In the genomic region with DNA sequence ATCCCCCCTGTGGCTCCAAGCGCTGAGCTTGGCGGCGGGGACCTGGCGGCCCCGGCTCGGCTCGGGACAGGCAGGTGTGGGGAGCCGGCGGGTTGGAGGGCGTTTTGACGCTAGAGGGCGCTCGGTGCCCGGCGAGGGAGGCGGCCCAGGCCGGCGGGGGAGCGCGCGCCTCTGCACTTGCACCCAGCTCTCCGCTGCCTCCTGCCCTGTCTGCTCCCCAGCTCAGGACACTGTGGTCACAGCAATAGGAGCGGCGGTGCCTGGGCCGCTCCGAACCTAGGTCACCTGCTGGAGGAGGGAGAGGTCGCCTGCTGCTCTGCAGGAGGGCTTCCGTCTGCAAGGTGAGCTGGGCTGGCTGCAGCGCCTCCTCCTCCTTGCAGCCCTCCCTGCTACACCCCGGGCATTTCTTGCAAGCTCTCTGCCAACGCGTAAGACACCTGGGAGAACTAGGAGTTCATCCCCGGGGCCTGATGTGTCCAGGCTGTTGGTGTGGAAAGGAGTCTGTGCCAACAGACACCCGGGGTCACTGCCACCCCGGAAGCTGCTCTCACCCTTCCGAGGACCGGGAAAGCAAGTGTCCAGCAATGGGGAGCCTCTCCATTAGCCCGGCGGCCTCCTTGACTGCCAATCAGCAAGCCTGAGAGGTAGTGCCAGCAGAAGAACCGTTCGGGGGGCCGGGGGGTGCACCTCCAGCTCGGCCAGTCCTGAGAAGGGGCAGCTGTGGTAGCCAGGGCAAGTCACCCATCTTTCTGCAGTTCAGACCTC, we compare ENCODE assay signal across 8 cellular contexts.
A peak's percentile ranks its signal among the peaks of the same experiment; 100 is the strongest.
DNase-seq lines count a peak whose midpoint lies in the region; ATAC-seq and TF ChIP-seq lines count a peak whose summit lies in the region.

No MANE protein-coding gene starts in this region.

- peaks cover 12% of the 10 kb centered on the region for H3K9me3 ChIP-seq in HUES6 (ENCODE audit: control insufficient read depth, insufficient read depth, low read depth, low read length)
- H3K9me3 ChIP-seq in Karpas-422 (ENCODE audit: low read length) = no peaks in the 10 kb centered on the region; the same call in 1 of the 2 replicates

- no peaks in the 10 kb centered on the region; the same call in 1 of the 2 replicates for H3K4me1 ChIP-seq in HUES6 (ENCODE audit: control insufficient read depth, insufficient read depth, low read length)
- H3K4me1 ChIP-seq in Karpas-422 (ENCODE audit: low read length) = no peaks in the 10 kb centered on the region

- H2AFZ ChIP-seq in Karpas-422 (ENCODE audit: low read length) = no peak overlapping the region

- H3K27ac ChIP-seq in HUES6 (ENCODE audit: low read depth, low read length) = no peak overlapping the region
- no peak overlapping the region for H3K27ac ChIP-seq in Karpas-422 (ENCODE audit: low read length)

- peak overlapping the region; percentile 71 for H3K4me3 ChIP-seq in HUES6 (ENCODE audit: low read depth, low read length)
- no peak overlapping the region for H3K4me3 ChIP-seq in fibroblast of mammary gland (ENCODE audit: control insufficient read depth, low read depth, low read length)
- no peak overlapping the region for H3K4me3 ChIP-seq in Karpas-422 (ENCODE audit: low read length)

- no peaks in the 10 kb centered on the region for H3K36me3 ChIP-seq in HUES6 (ENCODE audit: control insufficient read depth, insufficient read depth, low read length)
- no peaks in the 10 kb centered on the region for H3K36me3 ChIP-seq in Karpas-422 (ENCODE audit: insufficient read depth, low read length)

- no peaks in the 10 kb centered on the region for H3K9me2 ChIP-seq in Karpas-422 (replicated peaks; ENCODE audit: insufficient read depth, low read length)

- peaks cover 23% of the 10 kb centered on the region for H3K27me3 Mint-ChIP-seq in WTC11 (ENCODE audit: low read depth)
- H3K27me3 Mint-ChIP-seq in neural crest cell (ENCODE audit: low read depth) = peaks cover 48% of the 10 kb centered on the region

- no peaks in the 10 kb centered on the region for H3K79me2 ChIP-seq in Karpas-422 (ENCODE audit: low read length)

- no peaks in the 10 kb centered on the region for H4K20me1 ChIP-seq in Karpas-422 (ENCODE audit: insufficient read depth, low read depth, low read length)

- H3K27me3 ChIP-seq in HUES6 (ENCODE audit: control insufficient read depth, insufficient read depth, low read length) (peaks cover 26% of the 10 kb centered on the region), Karpas-422 (ENCODE audit: low read length) (no peaks in the 10 kb centered on the region)

- H3K36me3 Mint-ChIP-seq in WTC11 (peaks cover 16% of the 10 kb centered on the region), neural crest cell (ENCODE audit: low read depth) (peaks cover 3% of the 10 kb centered on the region)

- POLR2A ChIA-PET in WTC11 (lab: Charles Lee) = interaction anchor here (0.5 to 0.7 kb wide), 4 partner anchors 219 to 644 kb away, joined by 3 to 5 read pairs (median 3); no protein-coding TSS in a partner anchor

- H3K9me3 Mint-ChIP-seq in WTC11 (peaks cover 42% of the 10 kb centered on the region), neural crest cell (peaks cover 14% of the 10 kb centered on the region)

- no peak overlapping the region for H3K27ac Mint-ChIP-seq in WTC11
- H3K27ac Mint-ChIP-seq in neural crest cell (ENCODE audit: unreplicated experiment) = no peak overlapping the region

- CTCF ChIA-PET in WTC11 (lab: Charles Lee) = interaction anchor here (0.6 to 2.4 kb wide), 87 partner anchors 8 to 1057 kb away, joined by 3 to 40 read pairs (median 4); no protein-coding TSS in a partner anchor

- peak; percentile 95 for ATAC-seq in WTC11
- no peak for ATAC-seq in GM19324 (IDR thresholded peaks at IDR 0.05; ENCODE audit: low FRiP score, unreplicated experiment)

- H3K4me3 Mint-ChIP-seq in WTC11 = peak overlapping the region; percentile 58
- no peak overlapping the region for H3K4me3 Mint-ChIP-seq in neural crest cell

- no peak overlapping the region for H3K4me2 ChIP-seq in Karpas-422 (ENCODE audit: low read depth, low read length, poor library complexity, severe bottlenecking)

- DNase-seq in DMS 273 treated with DMSO at 0.1 percent for 48 hours (lab: John Stamatoyannopoulos, UW) = peak; percentile 38
- DNase-seq in WTC11 (ENCODE audit: low spot score) = peak; percentile 93
- no peak for DNase-seq in fibroblast of mammary gland (ENCODE audit: low read depth)
- DNase-seq in neural crest cell (ENCODE audit: low read depth, low spot score) = peak; percentile 88
- no peak for DNase-seq in NCI-H2196 treated with DMSO at 0.1 percent for 48 hours (lab: John Stamatoyannopoulos, UW; ENCODE audit: unreplicated experiment)
- no peak for DNase-seq in Karpas-422

- H3K9ac ChIP-seq in HUES6 (ENCODE audit: low read length) (peak overlapping the region; percentile 47), Karpas-422 (ENCODE audit: low read length) (no peak overlapping the region)

- H3K4me1 Mint-ChIP-seq in WTC11 (peaks cover 12% of the 10 kb centered on the region), neural crest cell (peaks cover 8% of the 10 kb centered on the region)

- TF ChIP-seq CTCF in WTC11 (IDR thresholded peaks at IDR 0.05) (peak; percentile 85), fibroblast of mammary gland (conservative IDR thresholded peaks at IDR 0.05; ENCODE audit: control insufficient read depth, insufficient read depth, low read depth, low read length) (peak; percentile 25), neural crest cell (conservative IDR thresholded peaks at IDR 0.05) (peak; percentile 95)

TF ChIP-seq in WTC11, 78 proteins besides CTCF, POLR2A, EP300 and RAD21 (continues in another document):
- TF ChIP-seq ZNF423 (CRISPR knock-in tag; IDR thresholded peaks at IDR 0.05) (no peak), HMGA2 (CRISPR knock-in tag; IDR thresholded peaks at IDR 0.05) (no peak), GTF2I (CRISPR knock-in tag; conservative IDR thresholded peaks at IDR 0.05) (peak; percentile 50; the same call in 1 of the 2 replicates), KAT7 (CRISPR knock-in tag; IDR thresholded peaks at IDR 0.05; ENCODE audit: borderline replicate concordance) (no peak), ATF2 (CRISPR knock-in tag; IDR thresholded peaks at IDR 0.05; ENCODE audit: borderline replicate concordance, low read depth) (no peak), ZNF232 (CRISPR knock-in tag; IDR thresholded peaks at IDR 0.05) (0 out of 2 replicates have a peak, but pooled peaks have one; percentile 63), SMAD3 (CRISPR knock-in tag; IDR thresholded peaks at IDR 0.05; ENCODE audit: borderline replicate concordance) (no peak), GRHL2 (CRISPR knock-in tag; IDR thresholded peaks at IDR 0.05; ENCODE audit: insufficient replicate concordance, severe bottlenecking) (no peak), TEAD4 (CRISPR knock-in tag; IDR thresholded peaks at IDR 0.05) (no peak), NFE2L1 (CRISPR knock-in tag; IDR thresholded peaks at IDR 0.05) (no peak), SOX15 (CRISPR knock-in tag; IDR thresholded peaks at IDR 0.05) (no peak), PRRX2 (CRISPR knock-in tag; IDR thresholded peaks at IDR 0.05) (no peak), E2F1 (CRISPR knock-in tag; IDR thresholded peaks at IDR 0.05) (no peak)
- TF ChIP-seq, protein P1, sequence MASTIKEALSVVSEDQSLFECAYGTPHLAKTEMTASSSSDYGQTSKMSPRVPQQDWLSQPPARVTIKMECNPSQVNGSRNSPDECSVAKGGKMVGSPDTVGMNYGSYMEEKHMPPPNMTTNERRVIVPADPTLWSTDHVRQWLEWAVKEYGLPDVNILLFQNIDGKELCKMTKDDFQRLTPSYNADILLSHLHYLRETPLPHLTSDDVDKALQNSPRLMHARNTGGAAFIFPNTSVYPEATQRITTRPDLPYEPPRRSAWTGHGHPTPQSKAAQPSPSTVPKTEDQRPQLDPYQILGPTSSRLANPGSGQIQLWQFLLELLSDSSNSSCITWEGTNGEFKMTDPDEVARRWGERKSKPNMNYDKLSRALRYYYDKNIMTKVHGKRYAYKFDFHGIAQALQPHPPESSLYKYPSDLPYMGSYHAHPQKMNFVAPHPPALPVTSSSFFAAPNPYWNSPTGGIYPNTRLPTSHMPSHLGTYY (CRISPR knock-in tag; IDR thresholded peaks at IDR 0.05) = no peak; the same call in 1 of the 2 replicates
- TF ChIP-seq, protein P2, sequence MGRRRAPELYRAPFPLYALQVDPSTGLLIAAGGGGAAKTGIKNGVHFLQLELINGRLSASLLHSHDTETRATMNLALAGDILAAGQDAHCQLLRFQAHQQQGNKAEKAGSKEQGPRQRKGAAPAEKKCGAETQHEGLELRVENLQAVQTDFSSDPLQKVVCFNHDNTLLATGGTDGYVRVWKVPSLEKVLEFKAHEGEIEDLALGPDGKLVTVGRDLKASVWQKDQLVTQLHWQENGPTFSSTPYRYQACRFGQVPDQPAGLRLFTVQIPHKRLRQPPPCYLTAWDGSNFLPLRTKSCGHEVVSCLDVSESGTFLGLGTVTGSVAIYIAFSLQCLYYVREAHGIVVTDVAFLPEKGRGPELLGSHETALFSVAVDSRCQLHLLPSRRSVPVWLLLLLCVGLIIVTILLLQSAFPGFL (CRISPR knock-in tag; IDR thresholded peaks at IDR 0.05; ENCODE audit: borderline replicate concordance) = no peak
- TF ChIP-seq, protein P3, sequence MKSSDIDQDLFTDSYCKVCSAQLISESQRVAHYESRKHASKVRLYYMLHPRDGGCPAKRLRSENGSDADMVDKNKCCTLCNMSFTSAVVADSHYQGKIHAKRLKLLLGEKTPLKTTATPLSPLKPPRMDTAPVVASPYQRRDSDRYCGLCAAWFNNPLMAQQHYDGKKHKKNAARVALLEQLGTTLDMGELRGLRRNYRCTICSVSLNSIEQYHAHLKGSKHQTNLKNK (CRISPR knock-in tag; IDR thresholded peaks at IDR 0.05) = no peak

Comparison
In these comparisons a context has a peak if more than half of its experiments do, and no peak if none do; other contexts are left out.
1. DNase-seq: peak in DMS 273 treated with DMSO at 0.1 percent for 48 hours (single experiment), WTC11 (single experiment) and neural crest cell (single experiment); none in fibroblast of mammary gland (single experiment), NCI-H2196 treated with DMSO at 0.1 percent for 48 hours (single experiment) and Karpas-422 (single experiment).
2. CTCF ChIP-seq: peak in every context shown above with its lines; median percentile 95 in neural crest cell; 85 in WTC11; 25 in fibroblast of mammary gland.